ENCODE assay signal across 18 cellular contexts in the genomic region with DNA sequence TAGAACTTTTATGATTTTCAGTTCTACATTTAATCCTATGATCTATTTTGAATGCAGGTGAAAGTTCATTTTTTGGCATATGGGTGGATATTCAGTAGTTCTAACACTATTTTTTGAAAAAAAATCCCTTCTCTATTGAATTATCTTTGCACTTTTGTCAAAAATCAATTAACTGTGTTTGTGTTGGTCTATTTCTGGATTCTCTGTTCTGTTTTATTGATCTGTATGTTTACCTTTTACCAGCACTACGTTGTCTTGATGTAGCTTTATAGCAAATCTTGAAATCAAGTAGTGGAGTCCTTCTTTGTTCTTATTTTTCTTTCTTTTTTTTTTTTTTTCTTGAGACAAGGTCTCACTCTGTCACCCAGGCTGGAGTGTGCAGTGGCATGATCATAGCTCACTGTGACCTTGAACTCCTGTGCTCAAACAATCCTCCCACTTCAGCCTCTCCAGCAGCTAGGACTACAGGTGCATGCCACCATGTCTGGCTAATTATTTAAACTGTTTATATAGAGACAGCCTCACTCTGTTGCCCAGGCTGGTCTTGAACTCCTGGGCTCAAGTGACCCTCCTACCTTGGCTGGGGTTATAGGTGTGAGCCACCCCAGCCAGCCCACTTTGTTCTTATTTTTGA. TPM values are rescaled to one million over a fixed set of nuclear protein-coding genes. Genes with fewer than 3 reads are reported as not detected.
DNase-seq lines count a peak whose midpoint lies in the region; ATAC-seq, FAIRE-seq and TF ChIP-seq lines count a peak whose summit lies in the region.
"Had no signal": no experiment of that assay in that cellular context is flagged by ENCODE, and none has a peak within 500 bp of the region (broad histone marks: within the 10 kb centered on the region; RNA-seq: fewer than 3 reads in every experiment).

No MANE protein-coding gene starts in this region.

- peaks cover 6 to 9% of the 10 kb centered on the region in 2 experiments for H3K36me3 ChIP-seq in endothelial cell of umbilical vein (ENCODE audit: control insufficient read depth in 2 of 2, extremely low read depth in 1 of 2, insufficient read depth in 2 of 2, low read length in 2 of 2)
- H3K36me3 ChIP-seq in right lobe of liver: peaks cover 0 to 7% (median 0%) of the 10 kb centered on the region in 4 donors
- peaks cover 13% of the 10 kb centered on the region for H3K36me3 ChIP-seq in MG63

- H3K4me1 Mint-ChIP-seq in stimulated activated naive B cell treated with anti-CD40 and anti-IgM and Interleukin-4, amounts not matched to agents 10 μg/mL and 1 μg/mL and 100 μg/mL, for 72 hours: peaks cover 22 to 72% of the 10 kb centered on the region in 2 donors
- H3K4me1 Mint-ChIP-seq: H9 had no signal

- CTCF ChIA-PET in endothelial cell of umbilical vein (lab: Charles Lee): interaction anchor here (0.6 to 1.2 kb wide), 3 partner anchors 10 to 268 kb away, joined by 3 read pairs; no protein-coding TSS in a partner anchor

- intact Hi-C loops in endothelial cell of umbilical vein (cut with micrococcal nuclease): no loop called here
- intact Hi-C loops in right lobe of liver (cut with DNase I): no loop called here

- no peak overlapping the region for H3K9ac ChIP-seq in endothelial cell of umbilical vein (replicated peaks; ENCODE audit: extremely low read depth, insufficient read depth, low read length)
- H3K9ac ChIP-seq: BLaER1 treated with 17β-estradiol and CSF1 and Interleukin-3, amounts not matched to agents 10 nM and 100 nM had no signal

- no peaks in the 10 kb centered on the region for H3K27me3 ChIP-seq in endothelial cell of umbilical vein (ENCODE audit: control insufficient read depth in 2 of 2, insufficient read depth in 2 of 2, low read length in 2 of 2)
- no peaks in the 10 kb centered on the region for H3K27me3 ChIP-seq in right lobe of liver
- H3K27me3 ChIP-seq in MG63: no peaks in the 10 kb centered on the region
- H3K27me3 ChIP-seq: BLaER1 treated with 17β-estradiol and CSF1 and Interleukin-3, amounts not matched to agents 10 nM and 100 nM had no signal

- no peaks in the 10 kb centered on the region for H3K9me1 ChIP-seq in endothelial cell of umbilical vein (replicated peaks; ENCODE audit: control insufficient read depth, extremely low read depth, insufficient read depth, low read length)

- peak overlapping the region; percentile 52 for H3K27ac Mint-ChIP-seq in stimulated activated naive B cell treated with anti-CD40 and anti-IgM and Interleukin-4, amounts not matched to agents 10 μg/mL and 1 μg/mL and 100 μg/mL, for 72 hours
- H3K27ac Mint-ChIP-seq: CD8-positive, alpha-beta T cell; H9 had no signal

- H3K4me3 ChIP-seq in endothelial cell of umbilical vein (replicated peaks in 1 of 3; ENCODE audit: insufficient read depth in 1 of 3, low read depth in 1 of 3, low read length in 3 of 3): no peak overlapping the region
- H3K4me3 ChIP-seq in right lobe of liver: no peak overlapping the region
- no peak overlapping the region for H3K4me3 ChIP-seq in MG63
- H3K4me3 ChIP-seq: A549; BLaER1 treated with 17β-estradiol and CSF1 and Interleukin-3, amounts not matched to agents 10 nM and 100 nM; GM12878 had no signal

- H3K79me2 ChIP-seq in endothelial cell of umbilical vein (ENCODE audit: control insufficient read depth, insufficient read depth, low read length): peaks cover 5% of the 10 kb centered on the region

- no peak for TF ChIP-seq POLR2A in endothelial cell of umbilical vein (IDR thresholded peaks at IDR 0.05; ENCODE audit: low read depth, low read length)
- no peak for TF ChIP-seq POLR2A in right lobe of liver (IDR thresholded peaks at IDR 0.05)

- H3K4me2 ChIP-seq in endothelial cell of umbilical vein (ENCODE audit: insufficient read depth, low read length): no peak overlapping the region
- H3K4me2 ChIP-seq: A549; BLaER1 treated with 17β-estradiol and CSF1 and Interleukin-3, amounts not matched to agents 10 nM and 100 nM had no signal

- FAIRE-seq in GM19239 (lab: Jason Lieb, UNC) (peak; percentile 26), endothelial cell of umbilical vein (lab: Jason Lieb, UNC) (peak; percentile 8)
- FAIRE-seq: A549, GM12878, GM18507, H1 had no signal

- DNase-seq in GM19239 (ENCODE audit: insufficient read length, low spot score) (no peak), endothelial cell of umbilical vein (ENCODE audit: low read depth, low spot score) (no peak), right lobe of liver (no peak), NCI-H146 (lab: John Stamatoyannopoulos, UW) (no peak), NOMO-1 treated with dmso at 0.1 percent for 144 hours (lab: John Stamatoyannopoulos, UW; ENCODE audit: unreplicated experiment) (no peak), MG63 (no peak), putamen (ENCODE audit: low spot score) (no peak)
- DNase-seq in stimulated activated naive B cell treated with anti-CD40 and anti-IgM and Interleukin-4, amounts not matched to agents 10 μg/mL and 1 μg/mL and 100 μg/mL, for 72 hours: no peak
- DNase-seq: Calu3; CD8-positive, alpha-beta T cell; DMS79 treated with DMSO at 0.1 percent for 48 hours; H9; KG1 had no signal

- H4K20me1 ChIP-seq in endothelial cell of umbilical vein (replicated peaks; ENCODE audit: control insufficient read depth, extremely low read depth, insufficient read depth, low read length): peaks cover 2% of the 10 kb centered on the region

- WGBS in right lobe of liver (ENCODE audit: insufficient coverage, low coverage, low lambda C conversion rate, missing lambda C conversion rate): 33% methylated on average over 1 of the region's 1 CpG

- no peak overlapping the region for H3K27ac ChIP-seq in endothelial cell of umbilical vein (ENCODE audit: insufficient read depth, low read depth, low read length)
- no peak overlapping the region for H3K27ac ChIP-seq in right lobe of liver
- H3K27ac ChIP-seq: A549; BLaER1 treated with 17β-estradiol and CSF1 and Interleukin-3, amounts not matched to agents 10 nM and 100 nM had no signal

- ATAC-seq in right lobe of liver: peak; percentile 55 to 81 (median 70)
- no peak for ATAC-seq in stimulated activated naive B cell treated with anti-CD40 and anti-IgM and Interleukin-4, amounts not matched to agents 10 μg/mL and 1 μg/mL and 100 μg/mL, for 72 hours (replicated peaks)
- ATAC-seq: A549; CD8-positive, alpha-beta T cell; GM12878 had no signal

- BruUV-seq in endothelial cell of umbilical vein (replicated peaks; lab: Mats Ljungman, UMichigan): no TSS peak

- dilution Hi-C loops in endothelial cell of umbilical vein (cut with MboI; ENCODE audit: extremely low pct_ligation_motif_present, low sequenced_read_pairs): no loop called here

- H3K4me3 Mint-ChIP-seq in stimulated activated naive B cell treated with anti-CD40 and anti-IgM and Interleukin-4, amounts not matched to agents 10 μg/mL and 1 μg/mL and 100 μg/mL, for 72 hours: no peak overlapping the region
- H3K4me3 Mint-ChIP-seq: CD8-positive, alpha-beta T cell; H9 had no signal

- POLR2A ChIA-PET in endothelial cell of umbilical vein (lab: Charles Lee): interaction anchor here (0.6 kb wide), 1 partner anchor 204 kb away, joined by 5 read pairs; no protein-coding TSS in a partner anchor

- no peaks in the 10 kb centered on the region for H3K27me3 Mint-ChIP-seq in stimulated activated naive B cell treated with anti-CD40 and anti-IgM and Interleukin-4, amounts not matched to agents 10 μg/mL and 1 μg/mL and 100 μg/mL, for 72 hours

- H3K9me3 Mint-ChIP-seq in stimulated activated naive B cell treated with anti-CD40 and anti-IgM and Interleukin-4, amounts not matched to agents 10 μg/mL and 1 μg/mL and 100 μg/mL, for 72 hours: peaks cover 4 to 12% of the 10 kb centered on the region in 2 donors
- H3K9me3 Mint-ChIP-seq: CD8-positive, alpha-beta T cell; H9 had no signal

- TF ChIP-seq CTCF in endothelial cell of umbilical vein (IDR thresholded peaks at IDR 0.05; ENCODE audit: extremely low read depth in 1 of 2, insufficient read depth in 1 of 2, low read depth in 1 of 2, low read length in 2 of 2) (no peak), right lobe of liver (IDR thresholded peaks at IDR 0.05) (no peak)

- H3K36me3 Mint-ChIP-seq in stimulated activated naive B cell treated with anti-CD40 and anti-IgM and Interleukin-4, amounts not matched to agents 10 μg/mL and 1 μg/mL and 100 μg/mL, for 72 hours: peaks cover 51 to 71% of the 10 kb centered on the region in 2 donors

- H3K9me3 ChIP-seq in endothelial cell of umbilical vein (replicated peaks; ENCODE audit: control insufficient read depth, insufficient read depth, low read length) (no peaks in the 10 kb centered on the region), right lobe of liver (no peaks in the 10 kb centered on the region), MG63 (no peaks in the 10 kb centered on the region)
- H3K9me3 ChIP-seq: A549 had no signal

- no peak overlapping the region for H2AFZ ChIP-seq in endothelial cell of umbilical vein (ENCODE audit: low read depth, low read length)

- no peaks in the 10 kb centered on the region for H3K4me1 ChIP-seq in endothelial cell of umbilical vein (ENCODE audit: control insufficient read depth, extremely low read depth, insufficient read depth, low read length)
- peaks cover 0 to 4% (median 0%) of the 10 kb centered on the region in 4 donors for H3K4me1 ChIP-seq in right lobe of liver
- H3K4me1 ChIP-seq: A549 had no signal

RNA-seq across cellular contexts. Expression of gene SLC39A9, which starts 31.9 kb away (rescaled TPM):
- total RNA-seq in endothelial cell of umbilical vein (52.1 and 55.2 TPM in 2 replicates), right lobe of liver (10 to 100 TPM; 44.7 to 78.2 (median 58.2) TPM)
- 39.8 and 40.8 TPM in 2 replicates for polyA plus RNA-seq in endothelial cell of umbilical vein
- polyA plus RNA-seq in endothelial cell of umbilical vein (2011; cell fraction: cytosol; rRNA removed): 34.5 and 37.5 TPM in 2 replicates
- 34.1 and 42.7 TPM in 2 replicates for polyA plus RNA-seq in endothelial cell of umbilical vein (2011; cell fraction: nucleus; rRNA removed)
- 26.8 and 32.5 TPM in 2 replicates for polyA plus RNA-seq in endothelial cell of umbilical vein (2012)
- polyA minus RNA-seq in endothelial cell of umbilical vein: 147 and 153 TPM in 2 replicates
- 75.0 TPM for polyA minus RNA-seq in endothelial cell of umbilical vein (2011; cell fraction: cytosol; rRNA and poly(A)+ RNA removed)
- 41.5 and 58.3 TPM in 2 replicates for polyA minus RNA-seq in endothelial cell of umbilical vein (2011; cell fraction: nucleus; rRNA and poly(A)+ RNA removed)
- 50.5 and 54.2 TPM in 2 replicates for total RNA-seq in MG63 (2014; rRNA removed; shearing (Covaris generic); ENCODE audit: low replicate concordance)

RNA-seq across cellular contexts. Expression of gene ERH, which starts 32.3 kb away (rescaled TPM):
- 263 and 273 TPM in 2 replicates for total RNA-seq in endothelial cell of umbilical vein
- polyA plus RNA-seq in endothelial cell of umbilical vein: 127 and 157 TPM in 2 replicates
- polyA plus RNA-seq in endothelial cell of umbilical vein (2011; cell fraction: cytosol; rRNA removed): 144 and 156 TPM in 2 replicates
- 51.7 and 53.8 TPM in 2 replicates for polyA plus RNA-seq in endothelial cell of umbilical vein (2011; cell fraction: nucleus; rRNA removed)
- polyA plus RNA-seq in endothelial cell of umbilical vein (2012): 192 and 238 TPM in 2 replicates
- 71.9 and 111 TPM in 2 replicates for polyA minus RNA-seq in endothelial cell of umbilical vein
- polyA minus RNA-seq in endothelial cell of umbilical vein (2011; cell fraction: cytosol; rRNA and poly(A)+ RNA removed): 140 TPM
- polyA minus RNA-seq in endothelial cell of umbilical vein (2011; cell fraction: nucleus; rRNA and poly(A)+ RNA removed): 33.5 and 51.1 TPM in 2 replicates
- total RNA-seq in right lobe of liver: 10 to 100 TPM; 46.0 to 71.7 (median 68.5) TPM
- total RNA-seq in MG63 (2014; rRNA removed; shearing (Covaris generic); ENCODE audit: low replicate concordance): 173 and 248 TPM in 2 replicates

RNA-seq across cellular contexts. Expression of gene PLEKHD1, which starts 54.1 kb away (rescaled TPM):
- total RNA-seq in endothelial cell of umbilical vein: not detected in 2 replicates
- polyA plus RNA-seq in endothelial cell of umbilical vein: 0.01 TPM in 1 of 2 replicates, not detected in the other
- 0.01 TPM in 1 of 2 replicates, not detected in the other for polyA plus RNA-seq in endothelial cell of umbilical vein (2011; cell fraction: cytosol; rRNA removed)
- 0.12 and 0.14 TPM in 2 replicates for polyA plus RNA-seq in endothelial cell of umbilical vein (2011; cell fraction: nucleus; rRNA removed)
- not detected in 2 replicates for polyA plus RNA-seq in endothelial cell of umbilical vein (2012)
- 0.15 TPM in 1 of 2 replicates, not detected in the other for polyA minus RNA-seq in endothelial cell of umbilical vein
- not detected for polyA minus RNA-seq in endothelial cell of umbilical vein (2011; cell fraction: cytosol; rRNA and poly(A)+ RNA removed)
- polyA minus RNA-seq in endothelial cell of umbilical vein (2011; cell fraction: nucleus; rRNA and poly(A)+ RNA removed): 0.10 TPM in 2 replicates
- under 1 TPM in 1 of 6 experiments, not detected in 5; 0.04 TPM for total RNA-seq in right lobe of liver
- total RNA-seq in MG63 (2014; rRNA removed; shearing (Covaris generic); ENCODE audit: low replicate concordance): not detected in 2 replicates

Comparison
In these comparisons a context has a peak if more than half of its experiments do, and no peak if none do; other contexts are left out.
1. ATAC-seq: peak in right lobe of liver (4 of 4); none in stimulated activated naive B cell treated with anti-CD40 and anti-IgM and Interleukin-4, amounts not matched to agents 10 μg/mL and 1 μg/mL and 100 μg/mL, for 72 hours (0 of 2).